In the genomic region with DNA sequence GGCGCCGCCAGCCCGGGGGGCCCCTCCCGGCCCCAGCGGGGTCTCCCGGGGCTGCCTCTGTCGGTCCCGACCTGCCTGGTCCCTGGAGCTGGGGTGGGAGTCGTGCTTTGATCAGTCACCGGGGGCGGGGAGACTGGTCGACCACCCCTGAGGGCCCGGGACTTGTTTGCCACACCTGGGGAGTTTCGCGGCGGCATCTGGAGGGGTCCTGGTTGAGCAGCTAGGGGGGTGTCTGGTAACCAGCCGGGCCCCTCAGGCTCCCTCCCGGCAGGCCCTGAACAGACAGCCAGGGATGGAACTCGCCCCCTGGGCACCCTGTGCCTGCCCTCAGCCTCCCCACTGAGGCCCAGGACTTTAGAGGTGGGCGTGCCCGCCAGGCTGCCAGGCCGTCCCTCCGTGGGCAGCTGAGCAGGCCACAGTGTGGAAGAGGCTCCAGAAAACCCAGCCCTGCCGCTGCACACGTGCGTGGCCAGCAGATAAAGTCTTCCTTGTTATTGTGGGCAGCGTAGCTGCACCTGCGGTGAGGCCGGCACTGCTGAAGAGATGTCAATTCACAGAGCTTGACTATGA, we compare ENCODE assay signal across 14 cellular contexts. TPM values are rescaled to one million over a fixed set of nuclear protein-coding genes. Genes with fewer than 3 reads are reported as not detected.
DNase-seq lines count a peak whose midpoint lies in the region; TF ChIP-seq lines count a peak whose summit lies in the region.
"Had no signal": no experiment of that assay in that cellular context is flagged by ENCODE, and none has a peak within 500 bp of the region (broad histone marks: within the 10 kb centered on the region; RNA-seq: fewer than 3 reads in every experiment).

No MANE protein-coding gene starts in this region.

- no peaks in the 10 kb centered on the region for H3K79me2 ChIP-seq in neural progenitor cell (ENCODE audit: low read depth)

- H3K4me2 ChIP-seq in neural progenitor cell = no peak overlapping the region

- CTCF ChIA-PET in A673 (lab: Charles Lee) = no interaction called here

- peaks cover 22% of the 10 kb centered on the region for H3K4me1 Mint-ChIP-seq in neural progenitor cell
- H3K4me1 Mint-ChIP-seq: activated T-helper 17 cell treated with anti-CD3 and anti-CD28 coated beads, Interleukin-2, amount 50 U/mL, for 72 hours had no signal

- H3K27me3 ChIP-seq in A673 (replicated peaks; ENCODE audit: insufficient read depth, low read depth, low read length, poor library complexity) (no peaks in the 10 kb centered on the region), H7 (ENCODE audit: control insufficient read depth, insufficient read depth, low read length) (peaks cover 36% of the 10 kb centered on the region), neural progenitor cell (peaks cover 80% of the 10 kb centered on the region)

- intact Hi-C loops in A673 (cut with micrococcal nuclease; ENCODE audit: unreplicated experiment) = no loop called here

- no peaks in the 10 kb centered on the region for H3K36me3 ChIP-seq in A673 (ENCODE audit: insufficient read depth, low read length, poor library complexity, severe bottlenecking)
- no peaks in the 10 kb centered on the region for H3K36me3 ChIP-seq in H7 (replicated peaks; ENCODE audit: control insufficient read depth, insufficient read depth, low read length)
- no peaks in the 10 kb centered on the region for H3K36me3 ChIP-seq in neural progenitor cell

- DNase-seq in A673 (ENCODE audit: low spot score) (peak; percentile 11), H7 (peak; percentile 66), ecto neural progenitor cell (ENCODE audit: low spot score) (peak; percentile 45), neural progenitor cell (ENCODE audit: low spot score) (peak; percentile 1), NCI-H146 treated with DMSO at 0.1 percent for 48 hours (lab: John Stamatoyannopoulos, UW; ENCODE audit: unreplicated experiment) (no peak), HK-2 (ENCODE audit: unreplicated experiment) (no peak), GM20000 (ENCODE audit: low spot score) (no peak)
- DNase-seq in stimulated activated CD4-positive, alpha-beta T cell treated with anti-CD3 and anti-CD28 coated beads, Interleukin-4, amount 100 ng/mL, for 4 hours = no peak
- DNase-seq: hippocampal formation; NCI-H1436 treated with DMSO at 0.1 percent for 48 hours; NK-92 treated with Interleukin-12 subunit alpha and Interleukin-12 subunit beta, amount 100 ng/mL, for 24 hours; stimulated activated naive CD8-positive, alpha-beta T cell treated with anti-CD3 and anti-CD28 coated beads, Interleukin-15, Interleukin-2, amounts not matched to agents 100 U/mL and 50 U/mL, for 24 hours had no signal

- H3K4me3 ChIP-seq in A673 (ENCODE audit: low read depth, low read length, poor library complexity, severe bottlenecking) (no peak overlapping the region), H7 (ENCODE audit: insufficient read depth, low read depth, low read length) (no peak overlapping the region), neural progenitor cell (no peak overlapping the region)
- H3K4me3 ChIP-seq: GM12878 had no signal

- no peaks in the 10 kb centered on the region for H3K9me3 ChIP-seq in A673 (ENCODE audit: low read depth, low read length, poor library complexity, severe bottlenecking)
- H3K9me3 ChIP-seq in neural progenitor cell (ENCODE audit: low read depth) = no peaks in the 10 kb centered on the region

- no peak overlapping the region for H3K27ac ChIP-seq in A673 (ENCODE audit: low read depth, low read length, poor library complexity, severe bottlenecking)
- no peak overlapping the region for H3K27ac ChIP-seq in neural progenitor cell

- no peak overlapping the region for H3K9ac ChIP-seq in neural progenitor cell

- peaks cover 5% of the 10 kb centered on the region for H3K36me3 Mint-ChIP-seq in neural progenitor cell

- H2AFZ ChIP-seq in neural progenitor cell (replicated peaks) = no peak overlapping the region

- peaks cover 30% of the 10 kb centered on the region for H3K4me1 ChIP-seq in A673 (ENCODE audit: insufficient read depth, low read length, poor library complexity, severe bottlenecking)
- no peaks in the 10 kb centered on the region for H3K4me1 ChIP-seq in neural progenitor cell

- H3K27ac Mint-ChIP-seq in neural progenitor cell = no peak overlapping the region
- H3K27ac Mint-ChIP-seq: activated T-helper 17 cell treated with anti-CD3 and anti-CD28 coated beads, Interleukin-2, amount 50 U/mL, for 72 hours had no signal

- BruUV-seq in A673 (replicated peaks; lab: Mats Ljungman, UMichigan) = no TSS peak

- H4K20me1 ChIP-seq in neural progenitor cell (ENCODE audit: low read depth) = no peaks in the 10 kb centered on the region

- TF ChIP-seq CTCF in A673 (conservative IDR thresholded peaks at IDR 0.05; ENCODE audit: low read depth, low read length) (no peak), neural progenitor cell (IDR thresholded peaks at IDR 0.05) (no peak), GM20000 (IDR thresholded peaks at IDR 0.05; ENCODE audit: extremely low read depth, missing control alignments) (no peak)

- H3K4me3 Mint-ChIP-seq in neural progenitor cell = no peak overlapping the region
- H3K4me3 Mint-ChIP-seq: activated T-helper 17 cell treated with anti-CD3 and anti-CD28 coated beads, Interleukin-2, amount 50 U/mL, for 72 hours had no signal

- peaks cover 6% of the 10 kb centered on the region for H3K9me3 Mint-ChIP-seq in neural progenitor cell
- H3K9me3 Mint-ChIP-seq: activated T-helper 17 cell treated with anti-CD3 and anti-CD28 coated beads, Interleukin-2, amount 50 U/mL, for 72 hours had no signal

- H3F3A ChIP-seq in neural progenitor cell (ENCODE audit: low read depth) = peaks cover 5% of the 10 kb centered on the region

- peaks cover 18% of the 10 kb centered on the region for H3K27me3 Mint-ChIP-seq in neural progenitor cell (ENCODE audit: insufficient read depth, low read depth)

- POLR2A ChIA-PET in A673 (lab: Charles Lee; ENCODE audit: low non-redundant PET) = no interaction called here

RNA-seq across cellular contexts. Expression of gene SAMD11, which starts 13.3 kb away (rescaled TPM):
- total RNA-seq in A673 (2021) (24.1 and 28.4 TPM in 2 replicates), neural progenitor cell (ENCODE audit: low replicate concordance) (0.15 TPM in 1 of 2 replicates, not detected in the other)
- total RNA-seq in H7 (2014; rRNA removed; shearing (Covaris generic)) = 14.8 and 17.4 TPM in 2 replicates
- total RNA-seq: activated T-helper 17 cell treated with anti-CD3 and anti-CD28 coated beads, Interleukin-2, amount 50 U/mL, for 72 hours; GM12878 had no signal

RNA-seq across cellular contexts. Expression of gene NOC2L, which starts 48.7 kb away (rescaled TPM):
- total RNA-seq in A673 (2021) (197 and 214 TPM in 2 replicates), neural progenitor cell (ENCODE audit: low replicate concordance) (39.6 and 69.1 TPM in 2 replicates)
- 239 and 287 TPM in 2 replicates for total RNA-seq in H7 (2014; rRNA removed; shearing (Covaris generic))

RNA-seq across cellular contexts. Expression of gene KLHL17, which starts 50.0 kb away (rescaled TPM):
- 43.3 and 48.3 TPM in 2 replicates for total RNA-seq in A673 (2021)
- total RNA-seq in H7 (2014; rRNA removed; shearing (Covaris generic)) = 50.8 and 87.8 TPM in 2 replicates
- 10.7 and 33.8 TPM in 2 replicates for total RNA-seq in neural progenitor cell (ENCODE audit: low replicate concordance)

RNA-seq across cellular contexts. Expression of gene PLEKHN1, which starts 55.9 kb away (rescaled TPM):
- not detected in 2 replicates for total RNA-seq in A673 (2021)
- 1.6 and 2.0 TPM in 2 replicates for total RNA-seq in H7 (2014; rRNA removed; shearing (Covaris generic))
- 0.09 TPM in 1 of 2 replicates, not detected in the other for total RNA-seq in neural progenitor cell (ENCODE audit: low replicate concordance)

Comparison
In these comparisons a context has a peak if more than half of its experiments do, and no peak if none do; other contexts are left out.
1. DNase-seq: peak in A673 (single experiment), H7 (single experiment), ecto neural progenitor cell (single experiment) and neural progenitor cell (single experiment); none in stimulated activated CD4-positive, alpha-beta T cell treated with anti-CD3 and anti-CD28 coated beads, Interleukin-4, amount 100 ng/mL, for 4 hours (0 of 2), NCI-H146 treated with DMSO at 0.1 percent for 48 hours (single experiment), HK-2 (single experiment) and GM20000 (single experiment).
2. RNA of gene SAMD11, which starts 13.3 kb away (total RNA-seq): 24.1 to 28.4 TPM in A673 and 14.8 to 17.4 TPM in H7; 0.15 TPM in neural progenitor cell; every median in the first group is over 10 times any median in the second.